In the genomic region with DNA sequence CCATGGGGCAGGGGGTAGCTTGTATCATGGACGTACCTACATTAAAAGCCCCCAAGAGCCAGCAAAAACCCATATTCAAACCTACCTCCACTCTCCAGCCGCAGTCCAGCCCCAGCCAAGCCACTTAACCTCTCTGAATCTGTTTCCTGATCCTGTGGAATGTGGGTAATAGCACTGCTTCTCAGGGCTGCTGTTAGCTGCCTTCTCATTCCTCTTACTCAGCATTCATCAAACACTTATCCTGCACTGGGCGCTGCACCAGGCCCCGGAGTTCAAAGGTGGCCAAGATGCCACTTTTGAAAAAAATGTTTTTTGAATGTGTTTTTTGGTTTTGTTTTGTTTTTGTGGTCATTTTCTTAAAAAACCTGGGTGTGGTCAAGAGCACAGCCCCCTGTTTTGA, we compare ENCODE assay signal across 3 cellular contexts.
TF ChIP-seq lines count a peak whose summit lies in the region.

No MANE protein-coding gene starts in this region.

TF ChIP-seq in SK-N-SH treated with all-trans-retinoic acid at 6 μM for 48 hours, 23 proteins besides CTCF, POLR2A, EP300 and RAD21:
- TF ChIP-seq, protein P1, sequence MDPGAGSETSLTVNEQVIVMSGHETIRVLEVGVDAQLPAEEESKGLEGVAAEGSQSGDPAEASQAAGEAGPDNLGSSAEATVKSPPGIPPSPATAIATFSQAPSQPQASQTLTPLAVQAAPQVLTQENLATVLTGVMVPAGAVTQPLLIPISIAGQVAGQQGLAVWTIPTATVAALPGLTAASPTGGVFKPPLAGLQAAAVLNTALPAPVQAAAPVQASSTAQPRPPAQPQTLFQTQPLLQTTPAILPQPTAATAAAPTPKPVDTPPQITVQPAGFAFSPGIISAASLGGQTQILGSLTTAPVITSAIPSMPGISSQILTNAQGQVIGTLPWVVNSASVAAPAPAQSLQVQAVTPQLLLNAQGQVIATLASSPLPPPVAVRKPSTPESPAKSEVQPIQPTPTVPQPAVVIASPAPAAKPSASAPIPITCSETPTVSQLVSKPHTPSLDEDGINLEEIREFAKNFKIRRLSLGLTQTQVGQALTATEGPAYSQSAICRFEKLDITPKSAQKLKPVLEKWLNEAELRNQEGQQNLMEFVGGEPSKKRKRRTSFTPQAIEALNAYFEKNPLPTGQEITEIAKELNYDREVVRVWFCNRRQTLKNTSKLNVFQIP (CRISPR knock-in tag; IDR thresholded peaks at IDR 0.05; ENCODE audit: borderline replicate concordance, low read depth) = no peak
- no peak for TF ChIP-seq ISL1 (CRISPR knock-in tag; IDR thresholded peaks at IDR 0.05)
- no peak for TF ChIP-seq ZNF8 (CRISPR knock-in tag; IDR thresholded peaks at IDR 0.05)
- no peak for TF ChIP-seq ZNF565 (CRISPR knock-in tag; conservative IDR thresholded peaks at IDR 0.05; ENCODE audit: low read depth)
- no peak for TF ChIP-seq OSR1 (CRISPR knock-in tag; IDR thresholded peaks at IDR 0.05)
- TF ChIP-seq, protein P2, sequence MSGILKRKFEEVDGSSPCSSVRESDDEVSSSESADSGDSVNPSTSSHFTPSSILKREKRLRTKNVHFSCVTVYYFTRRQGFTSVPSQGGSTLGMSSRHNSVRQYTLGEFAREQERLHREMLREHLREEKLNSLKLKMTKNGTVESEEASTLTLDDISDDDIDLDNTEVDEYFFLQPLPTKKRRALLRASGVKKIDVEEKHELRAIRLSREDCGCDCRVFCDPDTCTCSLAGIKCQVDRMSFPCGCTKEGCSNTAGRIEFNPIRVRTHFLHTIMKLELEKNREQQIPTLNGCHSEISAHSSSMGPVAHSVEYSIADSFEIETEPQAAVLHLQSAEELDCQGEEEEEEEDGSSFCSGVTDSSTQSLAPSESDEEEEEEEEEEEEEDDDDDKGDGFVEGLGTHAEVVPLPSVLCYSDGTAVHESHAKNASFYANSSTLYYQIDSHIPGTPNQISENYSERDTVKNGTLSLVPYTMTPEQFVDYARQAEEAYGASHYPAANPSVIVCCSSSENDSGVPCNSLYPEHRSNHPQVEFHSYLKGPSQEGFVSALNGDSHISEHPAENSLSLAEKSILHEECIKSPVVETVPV (CRISPR knock-in tag; IDR thresholded peaks at IDR 0.05) = no peak
- TF ChIP-seq CSDC2 (CRISPR knock-in tag; IDR thresholded peaks at IDR 0.05) = no peak
- TF ChIP-seq TOX (CRISPR knock-in tag; IDR thresholded peaks at IDR 0.05; ENCODE audit: borderline replicate concordance) = no peak

TF ChIP-seq in SK-N-SH, 30 proteins besides CTCF, POLR2A, EP300 and RAD21:
- TF ChIP-seq TAF1 (IDR thresholded peaks at IDR 0.05; ENCODE audit: borderline replicate concordance, low read depth, low read length) (no peak), GATA2 (CRISPR knock-in tag; IDR thresholded peaks at IDR 0.05) (no peak), JUND (IDR thresholded peaks at IDR 0.05) (no peak), FOSL2 (IDR thresholded peaks at IDR 0.05; ENCODE audit: borderline replicate concordance, low read depth) (no peak), EZH2phosphoT487 (IDR thresholded peaks at IDR 0.05; ENCODE audit: borderline replicate concordance, low read depth) (no peak)
- TF ChIP-seq, protein P3, sequence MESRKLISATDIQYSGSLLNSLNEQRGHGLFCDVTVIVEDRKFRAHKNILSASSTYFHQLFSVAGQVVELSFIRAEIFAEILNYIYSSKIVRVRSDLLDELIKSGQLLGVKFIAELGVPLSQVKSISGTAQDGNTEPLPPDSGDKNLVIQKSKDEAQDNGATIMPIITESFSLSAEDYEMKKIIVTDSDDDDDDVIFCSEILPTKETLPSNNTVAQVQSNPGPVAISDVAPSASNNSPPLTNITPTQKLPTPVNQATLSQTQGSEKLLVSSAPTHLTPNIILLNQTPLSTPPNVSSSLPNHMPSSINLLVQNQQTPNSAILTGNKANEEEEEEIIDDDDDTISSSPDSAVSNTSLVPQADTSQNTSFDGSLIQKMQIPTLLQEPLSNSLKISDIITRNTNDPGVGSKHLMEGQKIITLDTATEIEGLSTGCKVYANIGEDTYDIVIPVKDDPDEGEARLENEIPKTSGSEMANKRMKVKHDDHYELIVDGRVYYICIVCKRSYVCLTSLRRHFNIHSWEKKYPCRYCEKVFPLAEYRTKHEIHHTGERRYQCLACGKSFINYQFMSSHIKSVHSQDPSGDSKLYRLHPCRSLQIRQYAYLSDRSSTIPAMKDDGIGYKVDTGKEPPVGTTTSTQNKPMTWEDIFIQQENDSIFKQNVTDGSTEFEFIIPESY (IDR thresholded peaks at IDR 0.05; ENCODE audit: borderline replicate concordance, low read depth) = no peak
- TF ChIP-seq, protein P4, sequence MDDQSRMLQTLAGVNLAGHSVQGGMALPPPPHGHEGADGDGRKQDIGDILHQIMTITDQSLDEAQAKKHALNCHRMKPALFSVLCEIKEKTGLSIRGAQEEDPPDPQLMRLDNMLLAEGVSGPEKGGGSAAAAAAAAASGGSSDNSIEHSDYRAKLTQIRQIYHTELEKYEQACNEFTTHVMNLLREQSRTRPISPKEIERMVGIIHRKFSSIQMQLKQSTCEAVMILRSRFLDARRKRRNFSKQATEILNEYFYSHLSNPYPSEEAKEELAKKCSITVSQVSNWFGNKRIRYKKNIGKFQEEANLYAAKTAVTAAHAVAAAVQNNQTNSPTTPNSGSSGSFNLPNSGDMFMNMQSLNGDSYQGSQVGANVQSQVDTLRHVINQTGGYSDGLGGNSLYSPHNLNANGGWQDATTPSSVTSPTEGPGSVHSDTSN (IDR thresholded peaks at IDR 0.05) = no peak

TF ChIP-seq in GM23338, 12 proteins besides CTCF, POLR2A, EP300 and RAD21:
- TF ChIP-seq ZNF331 (CRISPR knock-in tag; IDR thresholded peaks at IDR 0.05; ENCODE audit: low read depth) = no peak
- no peak for TF ChIP-seq CREB1 (CRISPR knock-in tag; IDR thresholded peaks at IDR 0.05; ENCODE audit: low read depth)
- TF ChIP-seq, protein P5, sequence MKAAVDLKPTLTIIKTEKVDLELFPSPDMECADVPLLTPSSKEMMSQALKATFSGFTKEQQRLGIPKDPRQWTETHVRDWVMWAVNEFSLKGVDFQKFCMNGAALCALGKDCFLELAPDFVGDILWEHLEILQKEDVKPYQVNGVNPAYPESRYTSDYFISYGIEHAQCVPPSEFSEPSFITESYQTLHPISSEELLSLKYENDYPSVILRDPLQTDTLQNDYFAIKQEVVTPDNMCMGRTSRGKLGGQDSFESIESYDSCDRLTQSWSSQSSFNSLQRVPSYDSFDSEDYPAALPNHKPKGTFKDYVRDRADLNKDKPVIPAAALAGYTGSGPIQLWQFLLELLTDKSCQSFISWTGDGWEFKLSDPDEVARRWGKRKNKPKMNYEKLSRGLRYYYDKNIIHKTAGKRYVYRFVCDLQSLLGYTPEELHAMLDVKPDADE (IDR thresholded peaks at IDR 0.05) = no peak
- TF ChIP-seq, protein P6, sequence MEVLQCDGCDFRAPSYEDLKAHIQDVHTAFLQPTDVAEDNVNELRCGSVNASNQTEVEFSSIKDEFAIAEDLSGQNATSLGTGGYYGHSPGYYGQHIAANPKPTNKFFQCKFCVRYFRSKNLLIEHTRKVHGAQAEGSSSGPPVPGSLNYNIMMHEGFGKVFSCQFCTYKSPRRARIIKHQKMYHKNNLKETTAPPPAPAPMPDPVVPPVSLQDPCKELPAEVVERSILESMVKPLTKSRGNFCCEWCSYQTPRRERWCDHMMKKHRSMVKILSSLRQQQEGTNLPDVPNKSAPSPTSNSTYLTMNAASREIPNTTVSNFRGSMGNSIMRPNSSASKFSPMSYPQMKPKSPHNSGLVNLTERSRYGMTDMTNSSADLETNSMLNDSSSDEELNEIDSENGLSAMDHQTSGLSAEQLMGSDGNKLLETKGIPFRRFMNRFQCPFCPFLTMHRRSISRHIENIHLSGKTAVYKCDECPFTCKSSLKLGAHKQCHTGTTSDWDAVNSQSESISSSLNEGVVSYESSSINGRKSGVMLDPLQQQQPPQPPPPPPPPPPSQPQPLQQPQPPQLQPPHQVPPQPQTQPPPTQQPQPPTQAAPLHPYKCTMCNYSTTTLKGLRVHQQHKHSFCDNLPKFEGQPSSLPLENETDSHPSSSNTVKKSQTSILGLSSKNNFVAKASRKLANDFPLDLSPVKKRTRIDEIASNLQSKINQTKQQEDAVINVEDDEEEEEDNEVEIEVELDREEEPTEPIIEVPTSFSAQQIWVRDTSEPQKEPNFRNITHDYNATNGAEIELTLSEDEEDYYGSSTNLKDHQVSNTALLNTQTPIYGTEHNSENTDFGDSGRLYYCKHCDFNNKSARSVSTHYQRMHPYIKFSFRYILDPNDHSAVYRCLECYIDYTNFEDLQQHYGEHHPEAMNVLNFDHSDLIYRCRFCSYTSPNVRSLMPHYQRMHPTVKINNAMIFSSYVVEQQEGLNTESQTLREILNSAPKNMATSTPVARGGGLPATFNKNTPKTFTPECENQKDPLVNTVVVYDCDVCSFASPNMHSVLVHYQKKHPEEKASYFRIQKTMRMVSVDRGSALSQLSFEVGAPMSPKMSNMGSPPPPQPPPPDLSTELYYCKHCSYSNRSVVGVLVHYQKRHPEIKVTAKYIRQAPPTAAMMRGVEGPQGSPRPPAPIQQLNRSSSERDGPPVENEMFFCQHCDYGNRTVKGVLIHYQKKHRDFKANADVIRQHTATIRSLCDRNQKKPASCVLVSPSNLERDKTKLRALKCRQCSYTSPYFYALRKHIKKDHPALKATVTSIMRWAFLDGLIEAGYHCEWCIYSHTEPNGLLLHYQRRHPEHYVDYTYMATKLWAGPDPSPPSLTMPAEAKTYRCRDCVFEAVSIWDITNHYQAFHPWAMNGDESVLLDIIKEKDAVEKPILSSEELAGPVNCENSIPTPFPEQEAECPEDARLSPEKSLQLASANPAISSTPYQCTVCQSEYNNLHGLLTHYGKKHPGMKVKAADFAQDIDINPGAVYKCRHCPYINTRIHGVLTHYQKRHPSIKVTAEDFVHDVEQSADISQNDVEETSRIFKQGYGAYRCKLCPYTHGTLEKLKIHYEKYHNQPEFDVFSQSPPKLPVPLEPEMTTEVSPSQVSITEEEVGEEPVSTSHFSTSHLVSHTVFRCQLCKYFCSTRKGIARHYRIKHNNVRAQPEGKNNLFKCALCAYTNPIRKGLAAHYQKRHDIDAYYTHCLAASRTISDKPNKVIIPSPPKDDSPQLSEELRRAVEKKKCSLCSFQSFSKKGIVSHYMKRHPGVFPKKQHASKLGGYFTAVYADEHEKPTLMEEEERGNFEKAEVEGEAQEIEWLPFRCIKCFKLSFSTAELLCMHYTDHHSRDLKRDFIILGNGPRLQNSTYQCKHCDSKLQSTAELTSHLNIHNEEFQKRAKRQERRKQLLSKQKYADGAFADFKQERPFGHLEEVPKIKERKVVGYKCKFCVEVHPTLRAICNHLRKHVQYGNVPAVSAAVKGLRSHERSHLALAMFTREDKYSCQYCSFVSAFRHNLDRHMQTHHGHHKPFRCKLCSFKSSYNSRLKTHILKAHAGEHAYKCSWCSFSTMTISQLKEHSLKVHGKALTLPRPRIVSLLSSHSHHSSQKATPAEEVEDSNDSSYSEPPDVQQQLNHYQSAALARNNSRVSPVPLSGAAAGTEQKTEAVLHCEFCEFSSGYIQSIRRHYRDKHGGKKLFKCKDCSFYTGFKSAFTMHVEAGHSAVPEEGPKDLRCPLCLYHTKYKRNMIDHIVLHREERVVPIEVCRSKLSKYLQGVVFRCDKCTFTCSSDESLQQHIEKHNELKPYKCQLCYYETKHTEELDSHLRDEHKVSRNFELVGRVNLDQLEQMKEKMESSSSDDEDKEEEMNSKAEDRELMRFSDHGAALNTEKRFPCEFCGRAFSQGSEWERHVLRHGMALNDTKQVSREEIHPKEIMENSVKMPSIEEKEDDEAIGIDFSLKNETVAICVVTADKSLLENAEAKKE (CRISPR knock-in tag; IDR thresholded peaks at IDR 0.05) = no peak
- no peak for TF ChIP-seq POLR2AphosphoS5 (IDR thresholded peaks at IDR 0.05; ENCODE audit: low read depth)
- TF ChIP-seq NANOG (IDR thresholded peaks at IDR 0.05; ENCODE audit: borderline replicate concordance) = no peak
- TF ChIP-seq, protein P7, sequence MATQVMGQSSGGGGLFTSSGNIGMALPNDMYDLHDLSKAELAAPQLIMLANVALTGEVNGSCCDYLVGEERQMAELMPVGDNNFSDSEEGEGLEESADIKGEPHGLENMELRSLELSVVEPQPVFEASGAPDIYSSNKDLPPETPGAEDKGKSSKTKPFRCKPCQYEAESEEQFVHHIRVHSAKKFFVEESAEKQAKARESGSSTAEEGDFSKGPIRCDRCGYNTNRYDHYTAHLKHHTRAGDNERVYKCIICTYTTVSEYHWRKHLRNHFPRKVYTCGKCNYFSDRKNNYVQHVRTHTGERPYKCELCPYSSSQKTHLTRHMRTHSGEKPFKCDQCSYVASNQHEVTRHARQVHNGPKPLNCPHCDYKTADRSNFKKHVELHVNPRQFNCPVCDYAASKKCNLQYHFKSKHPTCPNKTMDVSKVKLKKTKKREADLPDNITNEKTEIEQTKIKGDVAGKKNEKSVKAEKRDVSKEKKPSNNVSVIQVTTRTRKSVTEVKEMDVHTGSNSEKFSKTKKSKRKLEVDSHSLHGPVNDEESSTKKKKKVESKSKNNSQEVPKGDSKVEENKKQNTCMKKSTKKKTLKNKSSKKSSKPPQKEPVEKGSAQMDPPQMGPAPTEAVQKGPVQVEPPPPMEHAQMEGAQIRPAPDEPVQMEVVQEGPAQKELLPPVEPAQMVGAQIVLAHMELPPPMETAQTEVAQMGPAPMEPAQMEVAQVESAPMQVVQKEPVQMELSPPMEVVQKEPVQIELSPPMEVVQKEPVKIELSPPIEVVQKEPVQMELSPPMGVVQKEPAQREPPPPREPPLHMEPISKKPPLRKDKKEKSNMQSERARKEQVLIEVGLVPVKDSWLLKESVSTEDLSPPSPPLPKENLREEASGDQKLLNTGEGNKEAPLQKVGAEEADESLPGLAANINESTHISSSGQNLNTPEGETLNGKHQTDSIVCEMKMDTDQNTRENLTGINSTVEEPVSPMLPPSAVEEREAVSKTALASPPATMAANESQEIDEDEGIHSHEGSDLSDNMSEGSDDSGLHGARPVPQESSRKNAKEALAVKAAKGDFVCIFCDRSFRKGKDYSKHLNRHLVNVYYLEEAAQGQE (IDR thresholded peaks at IDR 0.05; ENCODE audit: unreplicated experiment) = no peak
- no peak for TF ChIP-seq EZH2 (IDR thresholded peaks at IDR 0.05; ENCODE audit: low read depth, unreplicated experiment)
- TF ChIP-seq STAT1 (IDR thresholded peaks at IDR 0.05; ENCODE audit: unreplicated experiment) = no peak
- no peak for TF ChIP-seq JUNB (IDR thresholded peaks at IDR 0.05; ENCODE audit: unreplicated experiment)
- TF ChIP-seq EZH2phosphoT487 (IDR thresholded peaks at IDR 0.05; ENCODE audit: unreplicated experiment) = no peak
- TF ChIP-seq ZNF114 (CRISPR knock-in tag; IDR thresholded peaks at IDR 0.05) = no peak
TF ChIP-seq in GM23338: peak in this region for 0.
